Comparison of ENCODE assay signal across 20 cellular contexts in genomic region chr9:30075022-30075421, GRCh38.
DNase-seq lines count a peak whose midpoint lies in the region; ATAC-seq and TF ChIP-seq lines count a peak whose summit lies in the region.
"Had no signal": no experiment of that assay in that cellular context is flagged by ENCODE, and none has a peak within 500 bp of the region (broad histone marks: within the 10 kb centered on the region; RNA-seq: fewer than 3 reads in every experiment).

No MANE protein-coding gene starts in this region.

- peak overlapping the region; percentile 35 for H3K27ac Mint-ChIP-seq in activated T-cell treated with anti-CD3 and anti-CD28 coated beads, Interleukin-2, amount 50 U/mL, for 72 hours
- no peak overlapping the region for H3K27ac Mint-ChIP-seq in T-helper 17 cell
- H3K27ac Mint-ChIP-seq in natural killer cell treated with Interleukin-12 subunit alpha and Interleukin-12 subunit beta and Interleukin-15 and Interleukin-18, amount 100 ng/mL, for 72 hours, result peak overlapping the region; percentile 9 to 78
- H3K27ac Mint-ChIP-seq: CD14-positive monocyte; dendritic cell treated with granulocyte-macrophage colony-stimulating factor and Interleukin-4, amounts not matched to agents 40 ng/mL and 50 ng/mL, for 4 days; progenitor cell of endocrine pancreas; WTC11 had no signal

- no peaks in the 10 kb centered on the region for H3K79me2 ChIP-seq in KMS-11 (ENCODE audit: insufficient read depth, low read depth)

- TF ChIP-seq CTCF in KMS-11 (conservative IDR thresholded peaks at IDR 0.05; ENCODE audit: low read depth, low read length), result no peak

- peaks cover 2 to 5% of the 10 kb centered on the region in 2 donors for H3K36me3 Mint-ChIP-seq in activated T-cell treated with anti-CD3 and anti-CD28 coated beads, Interleukin-2, amount 50 U/mL, for 72 hours (ENCODE audit: insufficient read depth in 2 of 2)
- no peaks in the 10 kb centered on the region for H3K36me3 Mint-ChIP-seq in activated T-cell treated with anti-CD3 and anti-CD28 coated beads, Interleukin-2, amount 50 U/mL, for 4 hours (ENCODE audit: insufficient read depth)
- no peaks in the 10 kb centered on the region for H3K36me3 Mint-ChIP-seq in T-helper 17 cell (ENCODE audit: low read depth)
- peaks cover 19% of the 10 kb centered on the region for H3K36me3 Mint-ChIP-seq in natural killer cell treated with Interleukin-12 subunit alpha and Interleukin-12 subunit beta and Interleukin-15 and Interleukin-18, amount 100 ng/mL, for 72 hours
- H3K36me3 Mint-ChIP-seq: CD14-positive monocyte, WTC11 had no signal

- ATAC-seq in activated T-cell treated with anti-CD3 and anti-CD28 coated beads, Interleukin-2, amount 50 U/mL, for 72 hours (replicated peaks in 1 of 2), result peak in 1 of 2 donors; percentile 20
- ATAC-seq in activated T-cell treated with anti-CD3 and anti-CD28 coated beads, Interleukin-2, amount 50 U/mL, for 4 hours, result no peak
- ATAC-seq in T-helper 17 cell (peak; percentile 27), HG02870 (IDR thresholded peaks at IDR 0.05; ENCODE audit: unreplicated experiment) (no peak)
- no peak for ATAC-seq in natural killer cell treated with Interleukin-12 subunit alpha and Interleukin-12 subunit beta and Interleukin-15 and Interleukin-18, amount 100 ng/mL, for 72 hours
- ATAC-seq: lower lobe of right lung, WTC11 had no signal

- H3K4me3 Mint-ChIP-seq in activated T-cell treated with anti-CD3 and anti-CD28 coated beads, Interleukin-2, amount 50 U/mL, for 72 hours, result peak overlapping the region in 1 of 2 donors; percentile 41
- no peak overlapping the region for H3K4me3 Mint-ChIP-seq in activated T-cell treated with anti-CD3 and anti-CD28 coated beads, Interleukin-2, amount 50 U/mL, for 4 hours
- H3K4me3 Mint-ChIP-seq in T-helper 17 cell, result peak overlapping the region; percentile 26
- H3K4me3 Mint-ChIP-seq in natural killer cell treated with Interleukin-12 subunit alpha and Interleukin-12 subunit beta and Interleukin-15 and Interleukin-18, amount 100 ng/mL, for 72 hours, result peak overlapping the region; percentile 13
- H3K4me3 Mint-ChIP-seq: CD14-positive monocyte; dendritic cell treated with granulocyte-macrophage colony-stimulating factor and Interleukin-4, amounts not matched to agents 40 ng/mL and 50 ng/mL, for 4 days; WTC11 had no signal

- H3K4me1 Mint-ChIP-seq in activated T-cell treated with anti-CD3 and anti-CD28 coated beads, Interleukin-2, amount 50 U/mL, for 72 hours (ENCODE audit: low read depth), result peaks cover 26% of the 10 kb centered on the region
- peaks cover 15% of the 10 kb centered on the region for H3K4me1 Mint-ChIP-seq in activated T-cell treated with anti-CD3 and anti-CD28 coated beads, Interleukin-2, amount 50 U/mL, for 4 hours (ENCODE audit: low read depth)
- H3K4me1 Mint-ChIP-seq in T-helper 17 cell, result peaks cover 4% of the 10 kb centered on the region
- peaks cover 13 to 32% of the 10 kb centered on the region in 2 donors for H3K4me1 Mint-ChIP-seq in natural killer cell treated with Interleukin-12 subunit alpha and Interleukin-12 subunit beta and Interleukin-15 and Interleukin-18, amount 100 ng/mL, for 72 hours (ENCODE audit: low read depth in 2 of 2)
- H3K4me1 Mint-ChIP-seq: CD14-positive monocyte had no signal

- H3K4me3 ChIP-seq in KMS-11 (IDR thresholded peaks at IDR 0.05; ENCODE audit: insufficient read depth, low read depth, low read length), result no peak overlapping the region
- H3K4me3 ChIP-seq: cardiac muscle cell, HAP-1, lower lobe of right lung had no signal

- H4K20me1 ChIP-seq in KMS-11 (ENCODE audit: insufficient read depth), result no peaks in the 10 kb centered on the region

- H3K27me3 Mint-ChIP-seq in activated T-cell treated with anti-CD3 and anti-CD28 coated beads, Interleukin-2, amount 50 U/mL, for 72 hours (ENCODE audit: low read depth), result no peaks in the 10 kb centered on the region
- H3K27me3 Mint-ChIP-seq in activated T-cell treated with anti-CD3 and anti-CD28 coated beads, Interleukin-2, amount 50 U/mL, for 4 hours (ENCODE audit: low read depth), result no peaks in the 10 kb centered on the region
- no peaks in the 10 kb centered on the region for H3K27me3 Mint-ChIP-seq in T-helper 17 cell
- no peaks in the 10 kb centered on the region for H3K27me3 Mint-ChIP-seq in natural killer cell treated with Interleukin-12 subunit alpha and Interleukin-12 subunit beta and Interleukin-15 and Interleukin-18, amount 100 ng/mL, for 72 hours
- H3K27me3 Mint-ChIP-seq: dendritic cell treated with granulocyte-macrophage colony-stimulating factor and Interleukin-4, amounts not matched to agents 40 ng/mL and 50 ng/mL, for 4 days; progenitor cell of endocrine pancreas had no signal

- no peaks in the 10 kb centered on the region for H3K9me3 ChIP-seq in T-helper 17 cell (ENCODE audit: control insufficient read depth, low read length, poor library complexity, severe bottlenecking)
- H3K9me3 ChIP-seq: HAP-1, lower lobe of right lung had no signal

- H3K27ac ChIP-seq in KMS-11, result peak overlapping the region; percentile 71
- H3K27ac ChIP-seq: cardiac muscle cell, lower lobe of right lung had no signal

- no peak overlapping the region; the same call in 1 of the 2 replicates for H3K9ac ChIP-seq in KMS-11

- no peaks in the 10 kb centered on the region for H3K36me3 ChIP-seq in KMS-11 (ENCODE audit: insufficient read depth)
- H3K36me3 ChIP-seq: cardiac muscle cell, HAP-1, lower lobe of right lung had no signal

- no peak overlapping the region for H3K4me2 ChIP-seq in KMS-11

- H3K9me3 Mint-ChIP-seq in activated T-cell treated with anti-CD3 and anti-CD28 coated beads, Interleukin-2, amount 50 U/mL, for 72 hours, result peaks cover 9 to 10% of the 10 kb centered on the region in 2 donors
- peaks cover 12% of the 10 kb centered on the region for H3K9me3 Mint-ChIP-seq in activated T-cell treated with anti-CD3 and anti-CD28 coated beads, Interleukin-2, amount 50 U/mL, for 4 hours
- peaks cover 16% of the 10 kb centered on the region for H3K9me3 Mint-ChIP-seq in natural killer cell treated with Interleukin-12 subunit alpha and Interleukin-12 subunit beta and Interleukin-15 and Interleukin-18, amount 100 ng/mL, for 72 hours

- no peaks in the 10 kb centered on the region for H3K27me3 ChIP-seq in KMS-11 (ENCODE audit: insufficient read depth, low read depth)
- H3K27me3 ChIP-seq: cardiac muscle cell had no signal

- H3K4me1 ChIP-seq in KMS-11 (ENCODE audit: low read depth, poor library complexity, severe bottlenecking), result peaks cover 31% of the 10 kb centered on the region
- H3K4me1 ChIP-seq: lower lobe of right lung had no signal

- H2AFZ ChIP-seq in KMS-11 (ENCODE audit: low read depth), result peak overlapping the region; percentile 41; the same call in 1 of the 2 replicates

- no peak for DNase-seq in activated T-cell treated with anti-CD3 and anti-CD28 coated beads, Interleukin-2, amount 50 U/mL, for 72 hours
- DNase-seq in activated T-cell treated with anti-CD3 and anti-CD28 coated beads, Interleukin-2, amount 50 U/mL, for 4 hours, result no peak
- no peak for DNase-seq in T-helper 17 cell
- no peak for DNase-seq in natural killer cell treated with Interleukin-12 subunit alpha and Interleukin-12 subunit beta and Interleukin-15 and Interleukin-18, amount 100 ng/mL, for 72 hours (ENCODE audit: low spot score)
- DNase-seq in D341Med (ENCODE audit: low spot score), result no peak
- DNase-seq in NCI-H510A treated with DMSO at 0.1 percent for 48 hours (lab: John Stamatoyannopoulos, UW), result no peak
- DNase-seq: activated effector memory CD4-positive, alpha-beta T cell treated with Interleukin-2 at 50 U/mL for 16 hours; anterior cingulate cortex; GDM1; IMR-90; lower lobe of right lung; NCI-H1694 had no signal
